ENCODE assay signal across 1 cellular context in genomic region chr12:118042091-118042490, GRCh38.
TF ChIP-seq lines count a peak whose summit lies in the region.

No MANE protein-coding gene starts in this region.

TF ChIP-seq in HCT116, 20 proteins besides CTCF, POLR2A, EP300 and RAD21 (continued from another document):
- TF ChIP-seq ZBTB33 (IDR thresholded peaks at IDR 0.05; ENCODE audit: extremely low read depth, insufficient replicate concordance, low read length) (no peak), MAX (IDR thresholded peaks at IDR 0.05) (no peak), SP1 (IDR thresholded peaks at IDR 0.05; ENCODE audit: low read depth) (no peak), JUND (IDR thresholded peaks at IDR 0.05) (no peak), POLR2AphosphoS5 (IDR thresholded peaks at IDR 0.05; ENCODE audit: low read depth, low read length) (no peak), ELF1 (IDR thresholded peaks at IDR 0.05; ENCODE audit: borderline replicate concordance, low read depth) (no peak), FOSL1 (IDR thresholded peaks at IDR 0.05; ENCODE audit: low read depth) (no peak), YY1 (IDR thresholded peaks at IDR 0.05; ENCODE audit: extremely low read depth, insufficient replicate concordance, low read depth, low read length) (no peak), CBX3 (IDR thresholded peaks at IDR 0.05; ENCODE audit: low read depth) (no peak), EZH2phosphoT487 (IDR thresholded peaks at IDR 0.05; ENCODE audit: borderline replicate concordance) (no peak), EZH2 (IDR thresholded peaks at IDR 0.05) (no peak), EGR1 (IDR thresholded peaks at IDR 0.05; ENCODE audit: low read depth) (no peak), ZFX (IDR thresholded peaks at IDR 0.05) (no peak), SRF (IDR thresholded peaks at IDR 0.05; ENCODE audit: low read depth) (no peak)
